In genomic region chr1:198056255-198056654, GRCh38 we compare ENCODE assay signal across 8 cellular contexts.
A peak's percentile ranks its signal among the peaks of the same experiment; 100 is the strongest.
DNase-seq lines count a peak whose midpoint lies in the region; ATAC-seq lines count a peak whose summit lies in the region.

No MANE protein-coding gene starts in this region.

- DNase-seq in EL (peak; percentile 6), NCI-H524 treated with DMSO at 0.1 percent for 48 hours (lab: John Stamatoyannopoulos, UW) (peak; percentile 1), iPS DF 4.7 (ENCODE audit: extremely low read depth, low spot score) (peak; percentile 22), occipital lobe (lab: John Stamatoyannopoulos, UW) (no peak), C1 segment of cervical spinal cord (lab: John Stamatoyannopoulos, UW) (no peak)
- no peak for DNase-seq in activated CD8-positive, alpha-beta memory T cell treated with anti-CD3 and anti-CD28 coated beads, Interleukin-2, amount 50 U/mL, for 48 hours

- ATAC-seq in GM21381 (IDR thresholded peaks at IDR 0.05; ENCODE audit: unreplicated experiment) (peak; percentile 68), GM19452 (IDR thresholded peaks at IDR 0.05; ENCODE audit: unreplicated experiment) (no peak)

Comparison
In these comparisons a context has a peak if more than half of its experiments do, and no peak if none do; other contexts are left out.
1. DNase-seq: peak in EL (single experiment), NCI-H524 treated with DMSO at 0.1 percent for 48 hours (single experiment) and iPS DF 4.7 (single experiment); none in occipital lobe (single experiment), activated CD8-positive, alpha-beta memory T cell treated with anti-CD3 and anti-CD28 coated beads, Interleukin-2, amount 50 U/mL, for 48 hours (single experiment) and C1 segment of cervical spinal cord (0 of 14).